ENCODE assay signal across 8 cellular contexts in genomic region chr9:83623634-83623991, GRCh38. TPM values are rescaled to one million over a fixed set of nuclear protein-coding genes. Genes with fewer than 3 reads are reported as not detected.
DNase-seq lines count a peak whose midpoint lies in the region; ATAC-seq, FAIRE-seq and TF ChIP-seq lines count a peak whose summit lies in the region.

No MANE protein-coding gene starts in this region.

- peak overlapping the region; percentile 94 for H3K4me3 ChIP-seq in ACC112 (ENCODE audit: low read depth, low read length)
- peak overlapping the region; percentile 68 for H3K4me3 ChIP-seq in fibroblast of pulmonary artery (replicated peaks; ENCODE audit: low read depth, low read length)
- H3K4me3 ChIP-seq in pancreas: peak overlapping the region; percentile 63 to 81 (median 77)

- H3K4me3 Mint-ChIP-seq in T-helper 17 cell: peak overlapping the region; percentile 93

- peak overlapping the region; percentile 93 for H3K27ac Mint-ChIP-seq in T-helper 17 cell

- H3K27ac ChIP-seq in ACC112 (ENCODE audit: low read depth, low read length): no peak overlapping the region
- peak overlapping the region; percentile 69 to 93 (median 82) for H3K27ac ChIP-seq in pancreas

- peaks cover 5% of the 10 kb centered on the region for H3K79me2 ChIP-seq in ACC112 (ENCODE audit: control insufficient read depth, insufficient read depth, low read length, unreplicated experiment)

- no peaks in the 10 kb centered on the region for H3K9me3 ChIP-seq in T-helper 17 cell (ENCODE audit: control insufficient read depth, low read length, poor library complexity, severe bottlenecking)
- H3K9me3 ChIP-seq in pancreas: no peaks in the 10 kb centered on the region

- WGBS in pancreas, 2 donors: 0% methylated on average over 5 of the region's 5 CpGs

- ATAC-seq in GM18870 (IDR thresholded peaks at IDR 0.05; ENCODE audit: unreplicated experiment) (peak; percentile 32), HG03103 (IDR thresholded peaks at IDR 0.05; ENCODE audit: low read depth, unreplicated experiment) (peak; percentile 17), T-helper 17 cell (peak; percentile 24), pancreas (peak; percentile 27 to 44 (median 38)), esophagus mucosa (no peak)

- H3K4me1 ChIP-seq in ACC112 (ENCODE audit: control insufficient read depth, insufficient read depth, low read length, unreplicated experiment) (peaks cover 3% of the 10 kb centered on the region), pancreas (peaks cover 5 to 7% (median 6%) of the 10 kb centered on the region in 3 donors)

- H2AFZ ChIP-seq in ACC112 (ENCODE audit: low read length, unreplicated experiment): peak overlapping the region; percentile 92

- H3K27me3 ChIP-seq in ACC112 (ENCODE audit: insufficient read depth, low read length) (no peaks in the 10 kb centered on the region), pancreas (no peaks in the 10 kb centered on the region)

- peaks cover 4% of the 10 kb centered on the region for H3K36me3 ChIP-seq in ACC112 (ENCODE audit: insufficient read depth, low read length)
- H3K36me3 ChIP-seq in pancreas: no peaks in the 10 kb centered on the region

- no peaks in the 10 kb centered on the region for H3K36me3 Mint-ChIP-seq in T-helper 17 cell (ENCODE audit: low read depth)

- no peak for DNase-seq in T-helper 17 cell
- no peak for DNase-seq in fibroblast of pulmonary artery (ENCODE audit: low read depth)
- DNase-seq in pancreas: no peak
- DNase-seq in NCI-H69 (lab: John Stamatoyannopoulos, UW): no peak

- intact Hi-C loops in pancreas (cut with DNase I): no loop called here

- TF ChIP-seq CTCF in fibroblast of pulmonary artery (IDR thresholded peaks at IDR 0.05; ENCODE audit: low read length, missing control alignments) (no peak), pancreas (IDR thresholded peaks at IDR 0.05) (no peak)

- no peak for FAIRE-seq in pancreas (lab: Jason Lieb, UNC)

- H3K4me1 Mint-ChIP-seq in T-helper 17 cell: peaks cover 29% of the 10 kb centered on the region

- H3K27me3 Mint-ChIP-seq in T-helper 17 cell: no peaks in the 10 kb centered on the region

RNA-seq across cellular contexts. Expression of gene IDNK, which starts 0.7 kb away (rescaled TPM):
- total RNA-seq in T-helper 17 cell (10 to 100 TPM in 1 of 2 donors, 1 to 10 TPM in 1; 5.0 to 10.3 TPM), pancreas (1 to 10 TPM; 3.2 to 4.7 (median 4.2) TPM), esophagus mucosa (4.8 TPM)
- polyA plus RNA-seq in pancreas: 10 to 100 TPM in 1 of 2 donors, 1 to 10 TPM in 1; 7.7 to 11.9 TPM
